In the genomic region with DNA sequence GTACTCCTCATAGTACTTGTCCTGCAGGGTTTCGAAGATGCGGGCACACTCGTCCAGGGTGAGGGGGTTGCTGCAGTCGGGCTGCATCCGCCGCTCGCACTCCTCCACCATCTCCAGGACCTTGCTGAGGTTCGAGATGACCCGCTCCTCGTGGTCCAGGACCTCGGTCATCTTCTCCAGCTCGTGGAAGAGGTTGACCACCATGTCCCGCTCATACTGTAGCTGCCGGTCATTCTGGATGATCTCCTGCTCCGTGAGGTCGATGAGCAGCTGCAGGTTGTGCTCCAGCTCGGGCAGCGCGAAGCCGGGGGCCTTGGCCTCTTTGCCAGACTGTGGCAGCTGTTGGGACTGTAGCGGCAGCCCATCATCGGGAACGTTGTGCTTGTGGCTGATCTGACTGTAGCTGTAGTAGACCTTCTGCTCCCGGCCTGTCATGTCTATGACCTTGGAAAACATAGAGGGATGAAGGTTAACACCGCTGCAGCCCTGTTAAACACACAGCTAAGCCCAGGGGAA, we compare ENCODE assay signal across 19 cellular contexts.
"Had no signal": no experiment of that assay in that cellular context is flagged by ENCODE, and none has a peak within 500 bp of the region (broad histone marks: within the 10 kb centered on the region; RNA-seq: fewer than 3 reads in every experiment).

No MANE protein-coding gene starts in this region.

- H3K9me3 ChIP-seq: ascending aorta, right atrium auricular region, suprapubic skin, transverse colon had no signal

- H3K4me3 Mint-ChIP-seq: dendritic cell treated with granulocyte-macrophage colony-stimulating factor and Interleukin-4, amounts not matched to agents 40 ng/mL and 50 ng/mL, for 4 days; neural crest cell; stimulated activated naive CD8-positive, alpha-beta T cell treated with anti-CD3 and anti-CD28 coated beads, Interleukin-15, amount 100 ng/mL, for 72 hours had no signal

- H3K27ac ChIP-seq: ascending aorta, right atrium auricular region, suprapubic skin, transverse colon, WERI-Rb-1 had no signal

- H3K4me1 ChIP-seq: ascending aorta had no signal

- ATAC-seq: left lobe of liver; stimulated activated naive CD8-positive, alpha-beta T cell treated with anti-CD3 and anti-CD28 coated beads, Interleukin-15, amount 100 ng/mL, for 72 hours had no signal

- H3K27me3 ChIP-seq: ascending aorta, right atrium auricular region, suprapubic skin, transverse colon had no signal

- H3K27me3 Mint-ChIP-seq: dendritic cell treated with granulocyte-macrophage colony-stimulating factor and Interleukin-4, amounts not matched to agents 40 ng/mL and 50 ng/mL, for 4 days; progenitor cell of endocrine pancreas; stimulated activated naive CD8-positive, alpha-beta T cell treated with anti-CD3 and anti-CD28 coated beads, Interleukin-15, amount 100 ng/mL, for 72 hours had no signal

- DNase-seq: activated CD4-positive, alpha-beta T cell treated with anti-CD3 and anti-CD28 coated beads for 1 hour; activated CD4-positive, alpha-beta T cell treated with anti-CD3 and anti-CD28 coated beads, Interleukin-2, amount 50 U/mL, for 48 hours; activated naive CD4-positive, alpha-beta T cell; erythroblast; head of caudate nucleus; stimulated activated naive CD8-positive, alpha-beta T cell treated with anti-CD3 and anti-CD28 coated beads, Interleukin-15, amount 100 ng/mL, for 72 hours; T-helper 2 cell; transverse colon; WERI-Rb-1 had no signal

- H3K4me3 ChIP-seq: ascending aorta, lung, right atrium auricular region, suprapubic skin, transverse colon had no signal

- H3K27ac Mint-ChIP-seq: dendritic cell treated with granulocyte-macrophage colony-stimulating factor and Interleukin-4, amounts not matched to agents 40 ng/mL and 50 ng/mL, for 4 days; progenitor cell of endocrine pancreas; stimulated activated naive CD8-positive, alpha-beta T cell treated with anti-CD3 and anti-CD28 coated beads, Interleukin-15, amount 100 ng/mL, for 72 hours had no signal

- H3K9me3 Mint-ChIP-seq: dendritic cell treated with granulocyte-macrophage colony-stimulating factor and Interleukin-4, amounts not matched to agents 40 ng/mL and 50 ng/mL, for 4 days; neural crest cell; stimulated activated naive CD8-positive, alpha-beta T cell treated with anti-CD3 and anti-CD28 coated beads, Interleukin-15, amount 100 ng/mL, for 72 hours had no signal

- FAIRE-seq: frontal cortex, keratinocyte had no signal
